In the genomic region with DNA sequence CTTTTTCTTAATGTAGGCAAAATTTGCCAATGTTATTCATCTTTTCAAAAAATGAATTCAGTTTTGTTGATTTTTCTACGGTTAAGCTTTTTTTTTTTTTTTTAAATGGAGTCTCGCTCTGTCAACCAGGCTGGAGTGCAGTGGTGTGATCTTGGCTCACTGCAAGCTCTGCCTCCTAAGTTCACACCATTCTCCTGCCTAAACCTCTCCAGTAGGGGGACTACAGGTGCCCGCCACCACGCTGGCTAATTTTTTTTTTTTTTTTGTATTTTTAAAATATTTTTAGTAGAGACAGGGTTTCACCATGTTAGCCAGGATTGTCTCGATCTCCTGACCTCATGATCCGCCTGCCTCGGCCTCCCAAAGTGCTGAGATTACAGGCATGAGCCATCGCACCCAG, we compare ENCODE assay signal across 1 cellular context. TPM values are rescaled to one million over a fixed set of nuclear protein-coding genes. Genes with fewer than 3 reads are reported as not detected.
"Had no signal": no experiment of that assay in that cellular context is flagged by ENCODE, and none has a peak within 500 bp of the region (broad histone marks: within the 10 kb centered on the region; RNA-seq: fewer than 3 reads in every experiment).

No MANE protein-coding gene starts in this region.

RNA-seq across cellular contexts. Expression of a gene that starts 52.0 kb away (rescaled TPM):
- total RNA-seq: MCF 10A had no signal
